Comparison of ENCODE assay signal across 20 cellular contexts in genomic region chr9:27504259-27504658, GRCh38. TPM values are rescaled to one million over a fixed set of nuclear protein-coding genes. Genes with fewer than 3 reads are reported as not detected.
"Had no signal": no experiment of that assay in that cellular context is flagged by ENCODE, and none has a peak within 500 bp of the region (broad histone marks: within the 10 kb centered on the region; RNA-seq: fewer than 3 reads in every experiment).

No MANE protein-coding gene starts in this region.

- H3K27ac ChIP-seq: brain microvascular endothelial cell, colonic mucosa, lower lobe of right lung, sigmoid colon, thoracic aorta, upper lobe of left lung had no signal

- H3K4me3 ChIP-seq: colonic mucosa, lower lobe of right lung, sigmoid colon, thoracic aorta, upper lobe of left lung had no signal

- H3K4me3 Mint-ChIP-seq: mesothelial cell of epicardium; nephron; stimulated activated naive CD8-positive, alpha-beta T cell treated with anti-CD3 and anti-CD28 coated beads, Interleukin-15, Interleukin-2, amounts not matched to agents 100 ng/mL and 50 ng/mL, for 24 hours had no signal

- DNase-seq: activated CD4-positive, alpha-beta T cell treated with anti-CD3 and anti-CD28 coated beads, Interleukin-2, amount 50 U/mL, for 4 hours; activated CD4-positive, CD25-positive, alpha-beta regulatory T cell treated with anti-CD3 and anti-CD28 coated beads, Interleukin-2, amount 50 U/mL, for 72 hours; activated naive CD4-positive, alpha-beta T cell; aorta; brain microvascular endothelial cell; central memory CD4-positive, alpha-beta T cell; colonic mucosa; erythroblast; lower lobe of right lung; nucleus accumbens; sigmoid colon; T1000; upper lobe of left lung had no signal

- H3K9me3 Mint-ChIP-seq: stimulated activated naive CD8-positive, alpha-beta T cell treated with anti-CD3 and anti-CD28 coated beads, Interleukin-15, Interleukin-2, amounts not matched to agents 100 ng/mL and 50 ng/mL, for 24 hours had no signal

- H3K36me3 ChIP-seq: brain microvascular endothelial cell, colonic mucosa, lower lobe of right lung, sigmoid colon, thoracic aorta, upper lobe of left lung had no signal

- H3K27me3 ChIP-seq: brain microvascular endothelial cell, colonic mucosa, sigmoid colon, upper lobe of left lung had no signal

- H3K27ac Mint-ChIP-seq: mesothelial cell of epicardium had no signal

- H3K9me3 ChIP-seq: colonic mucosa, lower lobe of right lung, sigmoid colon, thoracic aorta, upper lobe of left lung had no signal

- H3K4me1 Mint-ChIP-seq: nephron had no signal

- H3K4me1 ChIP-seq: colonic mucosa, lower lobe of right lung, sigmoid colon had no signal

- ATAC-seq: lower lobe of right lung had no signal

RNA-seq across cellular contexts. Expression of gene IFNK, which starts 19.8 kb away (rescaled TPM):
- total RNA-seq: activated CD8-positive, alpha-beta memory T cell treated with anti-CD3 and anti-CD28 coated beads for 36 hours; aorta; colonic mucosa; frontal cortex; lower lobe of right lung; mesothelial cell of epicardium; renal cortical epithelial cell; sigmoid colon; thoracic aorta; upper lobe of left lung had no signal
- polyA plus RNA-seq: aorta, sigmoid colon had no signal
